ENCODE assay signal across 8 cellular contexts in genomic region chr22:20508815-20509271, GRCh38. TPM values are rescaled to one million over a fixed set of nuclear protein-coding genes. Genes with fewer than 3 reads are reported as not detected.
DNase-seq lines count a peak whose midpoint lies in the region; ATAC-seq, FAIRE-seq and TF ChIP-seq lines count a peak whose summit lies in the region.

No MANE protein-coding gene starts in this region.

- peaks cover 53 to 65% (median 60%) of the 10 kb centered on the region in 7 donors for H3K4me1 Mint-ChIP-seq in naive thymus-derived CD4-positive, alpha-beta T cell

- intact Hi-C loops in naive thymus-derived CD4-positive, alpha-beta T cell (cut with micrococcal nuclease) = loop anchor here (2.0 to 5.0 kb wide), 4 partner anchors 14 to 194 kb away; partner anchors contain the start of gene DGCR6L (in 1 of the 2)

- peaks cover 0 to 23% (median 5%) of the 10 kb centered on the region in 5 donors for H3K36me3 Mint-ChIP-seq in naive thymus-derived CD4-positive, alpha-beta T cell

- peak; percentile 30 for DNase-seq in NB4 (ENCODE audit: low read depth)
- no peak for DNase-seq in coronary artery (ENCODE audit: low spot score)
- DNase-seq in naive thymus-derived CD4-positive, alpha-beta T cell = no peak
- DNase-seq in HUDEP-2 (lab: John Stamatoyannopoulos, UW; ENCODE audit: unreplicated experiment in 76 of 76) = no peak
- no peak for DNase-seq in DMS 273 (lab: John Stamatoyannopoulos, UW; ENCODE audit: unreplicated experiment)
- DNase-seq in GM19239 (ENCODE audit: insufficient read length, low spot score) = no peak
- no peak for DNase-seq in ecto neural progenitor cell (ENCODE audit: low spot score)

- peak overlapping the region; percentile 100 for H3K4me2 ChIP-seq in BLaER1

- H3K27ac Mint-ChIP-seq in naive thymus-derived CD4-positive, alpha-beta T cell = peak overlapping the region; percentile 90 to 99 (median 96)

- H4K20me1 ChIP-seq in BLaER1 = peaks cover 62% of the 10 kb centered on the region

- H3K27me3 ChIP-seq in BLaER1 = no peaks in the 10 kb centered on the region
- no peaks in the 10 kb centered on the region for H3K27me3 ChIP-seq in naive thymus-derived CD4-positive, alpha-beta T cell (ENCODE audit: control insufficient read depth in 2 of 2, insufficient read depth in 2 of 2, low read length in 2 of 2)

- peak overlapping the region; percentile 98 for H3K9ac ChIP-seq in BLaER1

- peaks cover 36% of the 10 kb centered on the region for H3K36me3 ChIP-seq in BLaER1
- peaks cover 0 to 12% (median 0%) of the 10 kb centered on the region in 3 experiments for H3K36me3 ChIP-seq in naive thymus-derived CD4-positive, alpha-beta T cell (ENCODE audit: control insufficient read depth in 2 of 3, insufficient read depth in 3 of 3, low read length in 3 of 3)

- no peaks in the 10 kb centered on the region for H3K9me3 ChIP-seq in BLaER1
- no peaks in the 10 kb centered on the region for H3K9me3 ChIP-seq in naive thymus-derived CD4-positive, alpha-beta T cell (ENCODE audit: control insufficient read depth in 2 of 3, low read length in 3 of 3)

- H3K4me3 Mint-ChIP-seq in naive thymus-derived CD4-positive, alpha-beta T cell = peak overlapping the region; percentile 96 to 100 (median 98)

- H3K4me1 ChIP-seq in BLaER1 = peaks cover 44% of the 10 kb centered on the region
- peaks cover 32 to 41% of the 10 kb centered on the region in 2 donors for H3K4me1 ChIP-seq in naive thymus-derived CD4-positive, alpha-beta T cell (ENCODE audit: control insufficient read depth in 2 of 2, insufficient read depth in 2 of 2, low read length in 2 of 2)

- H3K4me3 ChIP-seq in BLaER1 = peak overlapping the region; percentile 98
- H3K4me3 ChIP-seq in NB4 (ENCODE audit: low read depth, low read length) = peak overlapping the region; percentile 91
- H3K4me3 ChIP-seq in coronary artery = peak overlapping the region; percentile 98
- H3K4me3 ChIP-seq in naive thymus-derived CD4-positive, alpha-beta T cell (ENCODE audit: low read length) = peak overlapping the region; percentile 45

- no peak for TF ChIP-seq POLR2A in NB4 (IDR thresholded peaks at IDR 0.05; ENCODE audit: extremely low read depth, insufficient read length)

- no peak for TF ChIP-seq CTCF in NB4 (IDR thresholded peaks at IDR 0.05; ENCODE audit: low read depth, low read length)
- no peak for TF ChIP-seq CTCF in coronary artery (IDR thresholded peaks at IDR 0.05)

- peak overlapping the region; percentile 96 for H3K27ac ChIP-seq in BLaER1
- H3K27ac ChIP-seq in coronary artery = peak overlapping the region; percentile 96 to 99
- peak overlapping the region; percentile 57 for H3K27ac ChIP-seq in naive thymus-derived CD4-positive, alpha-beta T cell (ENCODE audit: low read depth, low read length)

- POLR2A ChIA-PET in naive thymus-derived CD4-positive, alpha-beta T cell (lab: Charles Lee) = interaction anchor here (0.6 to 4.9 kb wide), 15 partner anchors 13 to 79 kb away, joined by 3 to 65 read pairs (median 9); no protein-coding TSS in a partner anchor

- H3K27me3 Mint-ChIP-seq in naive thymus-derived CD4-positive, alpha-beta T cell = no peaks in the 10 kb centered on the region

- CTCF ChIA-PET in naive thymus-derived CD4-positive, alpha-beta T cell (lab: Charles Lee) = interaction anchor here (1.3 to 1.9 kb wide), 4 partner anchors 35 to 66 kb away, joined by 3 to 7 read pairs (median 4); no protein-coding TSS in a partner anchor

- ATAC-seq in naive thymus-derived CD4-positive, alpha-beta T cell = no peak

- no peak for FAIRE-seq in GM19239 (lab: Jason Lieb, UNC)

- H3K9me3 Mint-ChIP-seq in naive thymus-derived CD4-positive, alpha-beta T cell = no peaks in the 10 kb centered on the region

RNA-seq across cellular contexts. Expression of gene MED15, which starts 1.4 kb away (rescaled TPM):
- total RNA-seq in naive thymus-derived CD4-positive, alpha-beta T cell = 100 to 1,000 TPM; 169 to 235 (median 201) TPM
- polyA plus RNA-seq in naive thymus-derived CD4-positive, alpha-beta T cell = 10 to 100 TPM; 24.3 to 76.6 TPM

RNA-seq across cellular contexts. Expression of gene KLHL22, which starts 13.2 kb away (rescaled TPM):
- 10 to 100 TPM; 31.1 to 71.3 (median 42.0) TPM for total RNA-seq in naive thymus-derived CD4-positive, alpha-beta T cell
- polyA plus RNA-seq in naive thymus-derived CD4-positive, alpha-beta T cell = 10 to 100 TPM; 20.6 to 26.2 TPM

Comparison
In these comparisons a context has a peak if more than half of its experiments do, and no peak if none do; other contexts are left out.
1. H3K4me3 ChIP-seq: peak in every context shown above with its lines; median percentile 98 in BLaER1; 98 in coronary artery; 91 in NB4; 45 in naive thymus-derived CD4-positive, alpha-beta T cell.